In the genomic region with DNA sequence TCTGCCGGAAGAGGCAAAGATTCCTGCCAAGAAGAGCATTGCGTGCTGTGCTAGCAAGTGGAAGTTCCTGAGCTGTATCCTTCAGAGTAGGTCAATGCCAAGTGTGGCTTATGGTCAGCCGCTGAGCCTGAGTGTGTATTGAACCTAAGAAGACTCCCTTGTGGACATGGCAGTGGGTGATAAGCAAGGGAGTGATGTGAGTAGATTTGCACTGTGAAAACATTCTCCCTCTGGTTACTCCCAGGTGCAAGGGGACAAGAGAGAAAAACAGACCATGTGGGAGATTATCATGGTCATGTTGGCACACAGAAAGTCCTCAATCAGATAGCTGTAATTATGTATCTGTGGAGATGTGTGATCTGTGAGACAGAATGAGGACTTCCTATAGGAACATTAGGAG, we compare ENCODE assay signal across 1 cellular context.
A peak's percentile ranks its signal among the peaks of the same experiment; 100 is the strongest.
TF ChIP-seq lines count a peak whose summit lies in the region.

No MANE protein-coding gene starts in this region.

TF ChIP-seq in K562, 482 proteins besides CTCF, POLR2A, EP300 and RAD21 (continued from another document):
- no peak for TF ChIP-seq TAF1 (IDR thresholded peaks at IDR 0.05; ENCODE audit: control insufficient read depth, extremely low read depth, insufficient read depth, low read length, severe bottlenecking)
- TF ChIP-seq TAL1 (IDR thresholded peaks at IDR 0.05): peak; percentile 76; the same call in 1 of the 2 replicates
- TF ChIP-seq, protein P1, sequence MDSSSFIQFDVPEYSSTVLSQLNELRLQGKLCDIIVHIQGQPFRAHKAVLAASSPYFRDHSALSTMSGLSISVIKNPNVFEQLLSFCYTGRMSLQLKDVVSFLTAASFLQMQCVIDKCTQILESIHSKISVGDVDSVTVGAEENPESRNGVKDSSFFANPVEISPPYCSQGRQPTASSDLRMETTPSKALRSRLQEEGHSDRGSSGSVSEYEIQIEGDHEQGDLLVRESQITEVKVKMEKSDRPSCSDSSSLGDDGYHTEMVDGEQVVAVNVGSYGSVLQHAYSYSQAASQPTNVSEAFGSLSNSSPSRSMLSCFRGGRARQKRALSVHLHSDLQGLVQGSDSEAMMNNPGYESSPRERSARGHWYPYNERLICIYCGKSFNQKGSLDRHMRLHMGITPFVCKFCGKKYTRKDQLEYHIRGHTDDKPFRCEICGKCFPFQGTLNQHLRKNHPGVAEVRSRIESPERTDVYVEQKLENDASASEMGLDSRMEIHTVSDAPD (CRISPR knock-in tag; IDR thresholded peaks at IDR 0.05): no peak
- TF ChIP-seq ZSCAN29 (IDR thresholded peaks at IDR 0.05): no peak
- TF ChIP-seq ZNF134 (CRISPR knock-in tag; conservative IDR thresholded peaks at IDR 0.05): no peak
- TF ChIP-seq NFIC (IDR thresholded peaks at IDR 0.05): peak; percentile 60
- TF ChIP-seq, protein P2, sequence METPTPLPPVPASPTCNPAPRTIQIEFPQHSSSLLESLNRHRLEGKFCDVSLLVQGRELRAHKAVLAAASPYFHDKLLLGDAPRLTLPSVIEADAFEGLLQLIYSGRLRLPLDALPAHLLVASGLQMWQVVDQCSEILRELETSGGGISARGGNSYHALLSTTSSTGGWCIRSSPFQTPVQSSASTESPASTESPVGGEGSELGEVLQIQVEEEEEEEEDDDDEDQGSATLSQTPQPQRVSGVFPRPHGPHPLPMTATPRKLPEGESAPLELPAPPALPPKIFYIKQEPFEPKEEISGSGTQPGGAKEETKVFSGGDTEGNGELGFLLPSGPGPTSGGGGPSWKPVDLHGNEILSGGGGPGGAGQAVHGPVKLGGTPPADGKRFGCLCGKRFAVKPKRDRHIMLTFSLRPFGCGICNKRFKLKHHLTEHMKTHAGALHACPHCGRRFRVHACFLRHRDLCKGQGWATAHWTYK (CRISPR knock-in tag; IDR thresholded peaks at IDR 0.05): no peak
- TF ChIP-seq, protein P3, sequence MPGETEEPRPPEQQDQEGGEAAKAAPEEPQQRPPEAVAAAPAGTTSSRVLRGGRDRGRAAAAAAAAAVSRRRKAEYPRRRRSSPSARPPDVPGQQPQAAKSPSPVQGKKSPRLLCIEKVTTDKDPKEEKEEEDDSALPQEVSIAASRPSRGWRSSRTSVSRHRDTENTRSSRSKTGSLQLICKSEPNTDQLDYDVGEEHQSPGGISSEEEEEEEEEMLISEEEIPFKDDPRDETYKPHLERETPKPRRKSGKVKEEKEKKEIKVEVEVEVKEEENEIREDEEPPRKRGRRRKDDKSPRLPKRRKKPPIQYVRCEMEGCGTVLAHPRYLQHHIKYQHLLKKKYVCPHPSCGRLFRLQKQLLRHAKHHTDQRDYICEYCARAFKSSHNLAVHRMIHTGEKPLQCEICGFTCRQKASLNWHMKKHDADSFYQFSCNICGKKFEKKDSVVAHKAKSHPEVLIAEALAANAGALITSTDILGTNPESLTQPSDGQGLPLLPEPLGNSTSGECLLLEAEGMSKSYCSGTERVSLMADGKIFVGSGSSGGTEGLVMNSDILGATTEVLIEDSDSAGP (CRISPR knock-in tag; IDR thresholded peaks at IDR 0.05): no peak
- peak; percentile 82 for TF ChIP-seq ARID1B (IDR thresholded peaks at IDR 0.05)
- TF ChIP-seq KLF10 (CRISPR knock-in tag; IDR thresholded peaks at IDR 0.05): no peak
- TF ChIP-seq FOXA3 (CRISPR knock-in tag; conservative IDR thresholded peaks at IDR 0.05 in 1 of 2, IDR thresholded peaks at IDR 0.05 in 1 of 2): peak; percentile 21 to 62; a peak in 2 of 4 replicates
- TF ChIP-seq, protein P4, sequence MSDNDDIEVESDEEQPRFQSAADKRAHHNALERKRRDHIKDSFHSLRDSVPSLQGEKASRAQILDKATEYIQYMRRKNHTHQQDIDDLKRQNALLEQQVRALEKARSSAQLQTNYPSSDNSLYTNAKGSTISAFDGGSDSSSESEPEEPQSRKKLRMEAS (CRISPR knock-in tag; IDR thresholded peaks at IDR 0.05): peak; percentile 26; the same call in 1 of the 2 replicates
- TF ChIP-seq, protein P5, sequence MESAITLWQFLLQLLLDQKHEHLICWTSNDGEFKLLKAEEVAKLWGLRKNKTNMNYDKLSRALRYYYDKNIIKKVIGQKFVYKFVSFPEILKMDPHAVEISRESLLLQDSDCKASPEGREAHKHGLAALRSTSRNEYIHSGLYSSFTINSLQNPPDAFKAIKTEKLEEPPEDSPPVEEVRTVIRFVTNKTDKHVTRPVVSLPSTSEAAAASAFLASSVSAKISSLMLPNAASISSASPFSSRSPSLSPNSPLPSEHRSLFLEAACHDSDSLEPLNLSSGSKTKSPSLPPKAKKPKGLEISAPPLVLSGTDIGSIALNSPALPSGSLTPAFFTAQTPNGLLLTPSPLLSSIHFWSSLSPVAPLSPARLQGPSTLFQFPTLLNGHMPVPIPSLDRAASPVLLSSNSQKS (CRISPR knock-in tag; IDR thresholded peaks at IDR 0.05): no peak
- no peak for TF ChIP-seq ZNF146 (CRISPR knock-in tag; IDR thresholded peaks at IDR 0.05; ENCODE audit: unreplicated experiment)
- TF ChIP-seq, protein P6, sequence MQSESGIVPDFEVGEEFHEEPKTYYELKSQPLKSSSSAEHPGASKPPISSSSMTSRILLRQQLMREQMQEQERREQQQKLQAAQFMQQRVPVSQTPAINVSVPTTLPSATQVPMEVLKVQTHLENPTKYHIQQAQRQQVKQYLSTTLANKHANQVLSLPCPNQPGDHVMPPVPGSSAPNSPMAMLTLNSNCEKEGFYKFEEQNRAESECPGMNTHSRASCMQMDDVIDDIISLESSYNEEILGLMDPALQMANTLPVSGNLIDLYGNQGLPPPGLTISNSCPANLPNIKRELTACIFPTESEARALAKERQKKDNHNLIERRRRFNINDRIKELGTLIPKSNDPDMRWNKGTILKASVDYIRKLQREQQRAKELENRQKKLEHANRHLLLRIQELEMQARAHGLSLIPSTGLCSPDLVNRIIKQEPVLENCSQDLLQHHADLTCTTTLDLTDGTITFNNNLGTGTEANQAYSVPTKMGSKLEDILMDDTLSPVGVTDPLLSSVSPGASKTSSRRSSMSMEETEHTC (IDR thresholded peaks at IDR 0.05): no peak
- TF ChIP-seq NR2F6 (CRISPR knock-in tag; IDR thresholded peaks at IDR 0.05): no peak
- no peak for TF ChIP-seq KHSRP (IDR thresholded peaks at IDR 0.05)
- no peak for TF ChIP-seq ASH1L (IDR thresholded peaks at IDR 0.05; ENCODE audit: borderline replicate concordance, low read depth, partially characterized antibody)
- TF ChIP-seq, protein P7, sequence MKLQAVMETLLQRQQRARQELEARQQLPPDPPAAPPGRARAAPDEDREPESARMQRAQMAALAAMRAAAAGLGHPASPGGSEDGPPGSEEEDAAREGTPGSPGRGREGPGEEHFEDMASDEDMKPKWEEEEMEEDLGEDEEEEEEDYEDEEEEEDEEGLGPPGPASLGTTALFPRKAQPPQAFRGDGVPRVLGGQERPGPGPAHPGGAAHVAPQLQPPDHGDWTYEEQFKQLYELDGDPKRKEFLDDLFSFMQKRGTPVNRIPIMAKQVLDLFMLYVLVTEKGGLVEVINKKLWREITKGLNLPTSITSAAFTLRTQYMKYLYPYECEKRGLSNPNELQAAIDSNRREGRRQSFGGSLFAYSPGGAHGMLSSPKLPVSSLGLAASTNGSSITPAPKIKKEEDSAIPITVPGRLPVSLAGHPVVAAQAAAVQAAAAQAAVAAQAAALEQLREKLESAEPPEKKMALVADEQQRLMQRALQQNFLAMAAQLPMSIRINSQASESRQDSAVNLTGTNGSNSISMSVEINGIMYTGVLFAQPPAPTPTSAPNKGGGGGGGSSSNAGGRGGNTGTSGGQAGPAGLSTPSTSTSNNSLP (IDR thresholded peaks at IDR 0.05; ENCODE audit: borderline replicate concordance, low read depth, low read length): no peak
- TF ChIP-seq ZNF143 (CRISPR knock-in tag; IDR thresholded peaks at IDR 0.05): no peak
- TF ChIP-seq RBM34 (IDR thresholded peaks at IDR 0.05; ENCODE audit: borderline replicate concordance, insufficient read depth, low read length): no peak
- 0 out of 2 replicates have a peak, but pooled peaks have one; percentile 37 for TF ChIP-seq PML (IDR thresholded peaks at IDR 0.05; ENCODE audit: low read length)
- TF ChIP-seq, protein P8, sequence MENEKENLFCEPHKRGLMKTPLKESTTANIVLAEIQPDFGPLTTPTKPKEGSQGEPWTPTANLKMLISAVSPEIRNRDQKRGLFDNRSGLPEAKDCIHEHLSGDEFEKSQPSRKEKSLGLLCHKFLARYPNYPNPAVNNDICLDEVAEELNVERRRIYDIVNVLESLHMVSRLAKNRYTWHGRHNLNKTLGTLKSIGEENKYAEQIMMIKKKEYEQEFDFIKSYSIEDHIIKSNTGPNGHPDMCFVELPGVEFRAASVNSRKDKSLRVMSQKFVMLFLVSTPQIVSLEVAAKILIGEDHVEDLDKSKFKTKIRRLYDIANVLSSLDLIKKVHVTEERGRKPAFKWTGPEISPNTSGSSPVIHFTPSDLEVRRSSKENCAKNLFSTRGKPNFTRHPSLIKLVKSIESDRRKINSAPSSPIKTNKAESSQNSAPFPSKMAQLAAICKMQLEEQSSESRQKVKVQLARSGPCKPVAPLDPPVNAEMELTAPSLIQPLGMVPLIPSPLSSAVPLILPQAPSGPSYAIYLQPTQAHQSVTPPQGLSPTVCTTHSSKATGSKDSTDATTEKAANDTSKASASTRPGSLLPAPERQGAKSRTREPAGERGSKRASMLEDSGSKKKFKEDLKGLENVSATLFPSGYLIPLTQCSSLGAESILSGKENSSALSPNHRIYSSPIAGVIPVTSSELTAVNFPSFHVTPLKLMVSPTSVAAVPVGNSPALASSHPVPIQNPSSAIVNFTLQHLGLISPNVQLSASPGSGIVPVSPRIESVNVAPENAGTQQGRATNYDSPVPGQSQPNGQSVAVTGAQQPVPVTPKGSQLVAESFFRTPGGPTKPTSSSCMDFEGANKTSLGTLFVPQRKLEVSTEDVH (IDR thresholded peaks at IDR 0.05; ENCODE audit: low read depth, partially characterized antibody): no peak
- no peak for TF ChIP-seq ZBED1 (IDR thresholded peaks at IDR 0.05)
- no peak for TF ChIP-seq SLC30A9 (CRISPR knock-in tag; IDR thresholded peaks at IDR 0.05)
- TF ChIP-seq CREB1 (IDR thresholded peaks at IDR 0.05): no peak
- TF ChIP-seq CREB1 (CRISPR knock-in tag; IDR thresholded peaks at IDR 0.05): no peak
- no peak for TF ChIP-seq NR3C1 (CRISPR knock-in tag; IDR thresholded peaks at IDR 0.05)
